ENCODE assay signal across 8 cellular contexts in the genomic region with DNA sequence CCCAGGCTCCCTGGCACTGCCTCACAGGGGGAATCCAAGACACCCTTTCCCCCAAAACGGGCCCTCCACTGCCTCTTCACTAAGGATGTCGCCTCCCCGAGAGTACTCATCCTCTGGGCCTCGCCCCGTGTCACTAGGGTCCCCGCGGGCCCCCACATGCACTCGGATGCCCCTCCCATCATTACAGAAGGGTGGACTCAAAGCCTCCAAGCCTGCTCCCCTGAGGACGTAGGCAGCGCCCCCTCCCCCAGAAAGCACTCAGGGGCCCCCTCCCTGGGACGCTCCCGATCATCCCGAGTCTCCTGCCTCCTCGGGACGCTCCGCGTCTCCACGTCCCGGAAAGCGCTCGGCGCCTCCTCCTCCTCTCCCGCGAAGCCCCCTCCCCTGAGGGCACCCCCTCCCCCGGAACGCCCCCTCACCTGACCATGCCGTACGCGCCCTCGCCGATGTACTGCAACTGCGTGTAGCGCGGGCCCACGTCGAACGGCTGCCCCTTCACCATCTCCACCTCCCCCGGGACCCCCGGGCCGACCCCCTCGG. TPM values are rescaled to one million over a fixed set of nuclear protein-coding genes. Genes with fewer than 3 reads are reported as not detected.
DNase-seq lines count a peak whose midpoint lies in the region; ATAC-seq, FAIRE-seq and TF ChIP-seq lines count a peak whose summit lies in the region.

No MANE protein-coding gene starts in this region.

- H3K9me3 ChIP-seq in NT2/D1 (ENCODE audit: insufficient read depth, low read length) (no peaks in the 10 kb centered on the region), testis (no peaks in the 10 kb centered on the region)

- TF ChIP-seq CTCF in GM13977 (IDR thresholded peaks at IDR 0.05; ENCODE audit: extremely low read depth, insufficient read depth, missing control alignments) (no peak), bronchial epithelial cell (IDR thresholded peaks at IDR 0.05; ENCODE audit: insufficient read depth, low read length, severe bottlenecking) (no peak), lower leg skin (IDR thresholded peaks at IDR 0.05) (no peak), testis (IDR thresholded peaks at IDR 0.05) (no peak)

- in situ Hi-C loops in GM13977 (cut with MboI; ENCODE audit: low pct_unique_long_range_greater_than_20kb, low sequenced_read_pairs, unreplicated experiment): loop anchor here (25.0 kb wide), 2 partner anchors 290 to 490 kb away; a partner anchor contains a TSS

- DNase-seq in GM13977 (ENCODE audit: low spot score) (peak; percentile 45), NT2/D1 (ENCODE audit: low read depth, low spot score) (no peak), bronchial epithelial cell (ENCODE audit: low read depth) (no peak), lower leg skin (ENCODE audit: low spot score in 2 of 2) (no peak), testis (no peak), mucosa of gallbladder (ENCODE audit: low spot score) (no peak), EL (no peak)

- H3K4me3 ChIP-seq in NT2/D1 (ENCODE audit: insufficient read length, low read depth) (peak overlapping the region; percentile 68), bronchial epithelial cell (ENCODE audit: low read depth, low read length) (peak overlapping the region; percentile 63), lower leg skin (ENCODE audit: low read depth, poor library complexity, severe bottlenecking) (peak overlapping the region; percentile 71), testis (peak overlapping the region; percentile 84 to 86)

- FAIRE-seq in bronchial epithelial cell (lab: Jason Lieb, UNC): no peak

- H3K27me3 ChIP-seq in NT2/D1 (ENCODE audit: insufficient read depth, insufficient read length) (no peaks in the 10 kb centered on the region), bronchial epithelial cell (ENCODE audit: control insufficient read depth, insufficient read depth, low read length) (no peaks in the 10 kb centered on the region), testis (no peaks in the 10 kb centered on the region)

- no peak for ATAC-seq in GM21447 (IDR thresholded peaks at IDR 0.05; ENCODE audit: unreplicated experiment)

- H3K27ac ChIP-seq in testis: peak overlapping the region; percentile 90 to 93

- H3K36me3 ChIP-seq in NT2/D1 (ENCODE audit: insufficient read depth, insufficient read length, low read length) (peaks cover 15% of the 10 kb centered on the region), bronchial epithelial cell (ENCODE audit: control insufficient read depth, insufficient read depth, low read length) (no peaks in the 10 kb centered on the region), testis (ENCODE audit: low read depth, missing control alignments) (no peaks in the 10 kb centered on the region)

- no peak for TF ChIP-seq POLR2A in lower leg skin (IDR thresholded peaks at IDR 0.05)
- TF ChIP-seq POLR2A in testis (IDR thresholded peaks at IDR 0.05): no peak

- intact Hi-C loops in lower leg skin (cut with DNase I; ENCODE audit: low total_unique reads): no loop called here
- intact Hi-C loops in testis (cut with DNase I; ENCODE audit: low total_unique reads): loop anchor here (10.0 kb wide), 1 partner anchor 52 kb away; no protein-coding TSS in a partner anchor

- peak overlapping the region; percentile 84 for H3K9ac ChIP-seq in NT2/D1 (ENCODE audit: insufficient read length, low read depth)

- 2 to 3% methylated on average over 25 to 37 of the region's 41 CpGs for WGBS in lower leg skin, 2 donors
- WGBS in testis, 2 donors: 2 to 3% methylated on average over 27 to 36 of the region's 41 CpGs

- H3K4me1 ChIP-seq in NT2/D1 (ENCODE audit: insufficient read depth, insufficient read length): peaks cover 10% of the 10 kb centered on the region
- peaks cover 20% of the 10 kb centered on the region for H3K4me1 ChIP-seq in testis

RNA-seq across cellular contexts. Expression of a gene that starts 0.3 kb away (rescaled TPM):
- 7.4 and 13.4 TPM in 2 replicates for total RNA-seq in bronchial epithelial cell
- total RNA-seq in lower leg skin: 10 to 100 TPM; 39.6 to 62.3 (median 49.6) TPM
- total RNA-seq in testis: 10 to 100 TPM; 69.4 to 81.8 TPM
- polyA plus RNA-seq in testis (ENCODE audit: insufficient read depth, low read depth, low replicate concordance): 109 TPM
- total RNA-seq in mucosa of gallbladder: 109 TPM

RNA-seq across cellular contexts. Expression of a gene that starts 9.4 kb away (rescaled TPM):
- total RNA-seq in bronchial epithelial cell: 7.1 and 20.7 TPM in 2 replicates
- total RNA-seq in lower leg skin: 10 to 100 TPM in 3 of 4 donors, 1 to 10 TPM in 1; 7.4 to 15.2 (median 11.6) TPM
- 1 to 10 TPM; 1.5 to 4.0 TPM for total RNA-seq in testis
- 7.2 TPM for polyA plus RNA-seq in testis (ENCODE audit: insufficient read depth, low read depth, low replicate concordance)
- 11.2 TPM for total RNA-seq in mucosa of gallbladder

RNA-seq across cellular contexts. Expression of a gene that starts 26.7 kb away (rescaled TPM):
- 3.7 and 7.4 TPM in 2 replicates for total RNA-seq in bronchial epithelial cell
- 100 to 1,000 TPM; 185 to 351 (median 229) TPM for total RNA-seq in lower leg skin
- 10 to 100 TPM; 69.4 to 75.3 TPM for total RNA-seq in testis
- polyA plus RNA-seq in testis (ENCODE audit: insufficient read depth, low read depth, low replicate concordance): 55.3 TPM
- total RNA-seq in mucosa of gallbladder: 81.7 TPM

RNA-seq across cellular contexts. Expression of a gene that starts 31.0 kb away (rescaled TPM):
- total RNA-seq in bronchial epithelial cell: 0.26 and 0.90 TPM in 2 replicates
- 1 to 10 TPM; 2.6 to 7.2 (median 3.8) TPM for total RNA-seq in lower leg skin
- total RNA-seq in testis: 1 to 10 TPM; 1.3 to 2.9 TPM
- polyA plus RNA-seq in testis (ENCODE audit: insufficient read depth, low read depth, low replicate concordance): 1.7 TPM
- total RNA-seq in mucosa of gallbladder: 3.7 TPM

RNA-seq across cellular contexts. Expression of a gene that starts 46.9 kb away (rescaled TPM):
- 249 and 310 TPM in 2 replicates for total RNA-seq in bronchial epithelial cell
- total RNA-seq in lower leg skin: 10 to 100 TPM; 53.3 to 75.4 (median 67.4) TPM
- 100 to 1,000 TPM in 1 of 2 donors, 10 to 100 TPM in 1; 82.1 to 109 TPM for total RNA-seq in testis
- polyA plus RNA-seq in testis (ENCODE audit: insufficient read depth, low read depth, low replicate concordance): 154 TPM
- 95.3 TPM for total RNA-seq in mucosa of gallbladder
